Comparison of ENCODE assay signal across 8 cellular contexts in the genomic region with DNA sequence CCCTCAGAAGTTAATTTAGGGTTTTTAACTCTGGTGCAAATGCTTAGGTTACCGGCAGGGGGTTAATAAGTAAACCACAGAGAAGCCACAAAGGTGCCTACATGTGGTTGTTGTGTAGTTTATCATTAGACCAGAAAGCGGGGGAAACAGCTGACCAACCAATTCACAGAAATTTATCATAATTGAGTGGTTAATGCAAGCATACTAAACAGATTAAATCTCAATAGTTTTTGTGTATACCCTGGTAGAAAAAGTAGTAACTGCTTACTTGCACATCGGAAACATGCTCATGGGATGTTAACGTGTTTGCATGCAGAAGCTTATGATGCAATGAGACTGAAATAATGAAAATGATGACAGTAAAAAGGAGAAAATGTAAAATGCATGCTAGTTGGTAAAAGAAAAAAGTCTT.
DNase-seq lines count a peak whose midpoint lies in the region; ATAC-seq and TF ChIP-seq lines count a peak whose summit lies in the region.

No MANE protein-coding gene starts in this region.

- peak overlapping the region; percentile 70 to 75 for H3K27ac ChIP-seq in liver (ENCODE audit: low read depth in 1 of 2, low read length in 2 of 2)
- no peak overlapping the region for H3K27ac ChIP-seq in breast epithelium

- H3K4me3 ChIP-seq in liver (ENCODE audit: low read depth in 1 of 3, low read length in 3 of 3) (peak overlapping the region in 2 of 3 donors; percentile 11 to 23), breast epithelium (no peak overlapping the region)

- H3K36me3 ChIP-seq in liver (ENCODE audit: control insufficient read depth in 4 of 4, insufficient read depth in 3 of 4, low read depth in 1 of 4, low read length in 3 of 4): no peaks in the 10 kb centered on the region
- no peaks in the 10 kb centered on the region for H3K36me3 ChIP-seq in breast epithelium

- H3K4me1 ChIP-seq in liver (ENCODE audit: control insufficient read depth in 4 of 4, insufficient read depth in 4 of 4, low read length in 3 of 4) (peaks cover 3 to 41% (median 32%) of the 10 kb centered on the region in 4 donors), breast epithelium (no peaks in the 10 kb centered on the region)

- WGBS in liver: 27% methylated on average over 4 of the region's 4 CpGs

- TF ChIP-seq RAD21 in liver (IDR thresholded peaks at IDR 0.05): peak; percentile 56 to 65

- H3K9me3 ChIP-seq in liver (ENCODE audit: control insufficient read depth in 4 of 4, low read length in 3 of 4): no peaks in the 10 kb centered on the region
- no peaks in the 10 kb centered on the region for H3K9me3 ChIP-seq in breast epithelium

- TF ChIP-seq CTCF in liver (IDR thresholded peaks at IDR 0.05; ENCODE audit: low read depth, low read length, missing input control) (peak; percentile 46), breast epithelium (IDR thresholded peaks at IDR 0.05) (no peak)

- peak; percentile 88 for DNase-seq in NCI-H69 (lab: John Stamatoyannopoulos, UW)
- DNase-seq in occipital lobe (lab: John Stamatoyannopoulos, UW): no peak
- no peak for DNase-seq in activated T-cell treated with anti-CD3 and anti-CD28 coated beads, Interleukin-2, amount 50 U/mL, for 1 hour
- no peak for DNase-seq in cardiac septum (ENCODE audit: low spot score)
- DNase-seq in breast epithelium (ENCODE audit: low spot score in 2 of 2): no peak

- peak; percentile 95 for ATAC-seq in GM18870 (IDR thresholded peaks at IDR 0.05; ENCODE audit: unreplicated experiment)
- peak; percentile 95 for ATAC-seq in HG02623 (IDR thresholded peaks at IDR 0.05; ENCODE audit: unreplicated experiment)

- no peaks in the 10 kb centered on the region for H3K27me3 ChIP-seq in liver (ENCODE audit: control insufficient read depth in 4 of 4, insufficient read depth in 4 of 4, low read length in 3 of 4)
- H3K27me3 ChIP-seq in breast epithelium: no peaks in the 10 kb centered on the region

- TF ChIP-seq POLR2A in breast epithelium (IDR thresholded peaks at IDR 0.05): no peak

- intact Hi-C loops in cardiac septum (cut with DNase I): no loop called here
- intact Hi-C loops in breast epithelium (cut with DNase I; ENCODE audit: low total_unique reads): no loop called here

- H3K9ac ChIP-seq in liver (ENCODE audit: low read depth in 1 of 2, low read length in 2 of 2): no peak overlapping the region

TF ChIP-seq in liver, 16 proteins besides CTCF, POLR2A, EP300 and RAD21:
- TF ChIP-seq HNF4A (conservative IDR thresholded peaks at IDR 0.05) (peak in 1 of 2 donors; percentile 36), NR2F2 (IDR thresholded peaks at IDR 0.05) (peak; percentile 8), RXRA (IDR thresholded peaks at IDR 0.05) (peak; percentile 29 to 49), JUND (IDR thresholded peaks at IDR 0.05) (no peak), EGR1 (IDR thresholded peaks at IDR 0.05; ENCODE audit: low read depth in 2 of 2) (no peak), SP1 (IDR thresholded peaks at IDR 0.05) (peak; percentile 22)
- TF ChIP-seq, protein P1, sequence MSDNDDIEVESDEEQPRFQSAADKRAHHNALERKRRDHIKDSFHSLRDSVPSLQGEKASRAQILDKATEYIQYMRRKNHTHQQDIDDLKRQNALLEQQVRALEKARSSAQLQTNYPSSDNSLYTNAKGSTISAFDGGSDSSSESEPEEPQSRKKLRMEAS (IDR thresholded peaks at IDR 0.05): peak; percentile 38
- TF ChIP-seq, protein P2, sequence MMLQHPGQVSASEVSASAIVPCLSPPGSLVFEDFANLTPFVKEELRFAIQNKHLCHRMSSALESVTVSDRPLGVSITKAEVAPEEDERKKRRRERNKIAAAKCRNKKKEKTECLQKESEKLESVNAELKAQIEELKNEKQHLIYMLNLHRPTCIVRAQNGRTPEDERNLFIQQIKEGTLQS (IDR thresholded peaks at IDR 0.05): peak; percentile 41

Comparison
In these comparisons a context has a peak if more than half of its experiments do, and no peak if none do; other contexts are left out.
1. H3K27ac ChIP-seq: peak in liver (2 of 2); none in breast epithelium (0 of 2).
2. H3K4me3 ChIP-seq: peak in liver (2 of 3); none in breast epithelium (0 of 3).